In the genomic region with DNA sequence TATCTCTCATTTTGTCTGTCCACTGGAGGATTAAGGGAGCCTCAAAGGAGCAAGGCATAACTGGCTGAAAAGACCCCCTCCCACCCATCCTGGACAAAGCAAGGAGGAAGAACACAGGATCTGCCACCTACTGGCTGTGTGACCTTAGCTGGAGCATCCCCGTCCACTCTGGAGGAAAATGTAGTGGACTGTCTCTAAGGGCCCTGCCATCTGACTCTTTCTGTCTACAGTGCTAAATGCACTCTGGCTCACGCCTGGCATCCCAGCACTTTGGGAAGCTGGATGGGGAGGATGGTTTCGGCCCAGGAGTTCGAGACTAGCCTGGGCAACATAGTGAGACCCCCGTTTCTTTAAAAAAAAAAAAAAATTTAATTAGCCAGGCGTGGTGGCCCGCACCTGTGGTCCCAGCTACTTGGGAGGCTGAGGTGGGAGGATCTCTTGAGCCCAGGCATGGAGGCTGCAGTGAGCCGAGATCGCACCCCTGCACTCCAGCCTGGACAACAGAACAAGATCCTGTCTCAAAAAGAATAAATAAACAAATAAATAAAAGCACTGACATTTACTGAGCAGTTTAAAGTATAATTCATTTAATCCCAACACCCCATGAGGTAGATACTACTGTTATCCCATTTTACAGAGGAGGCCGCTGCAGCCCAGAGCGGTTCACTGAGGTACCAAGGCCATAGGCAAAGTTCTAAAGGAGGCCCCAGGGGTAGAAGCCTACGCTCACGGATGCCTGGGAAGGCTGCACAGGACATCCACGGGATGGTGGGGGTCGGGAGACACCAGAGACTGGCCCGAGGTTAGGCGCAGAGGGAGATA, we compare ENCODE assay signal across 7 cellular contexts. TPM values are rescaled to one million over a fixed set of nuclear protein-coding genes. Genes with fewer than 3 reads are reported as not detected.
DNase-seq lines count a peak whose midpoint lies in the region; ATAC-seq and TF ChIP-seq lines count a peak whose summit lies in the region.

No MANE protein-coding gene starts in this region.

- H3K27ac ChIP-seq in GM23248 (peak overlapping the region; percentile 97), RWPE2 (ENCODE audit: poor library complexity, severe bottlenecking) (peak overlapping the region; percentile 92), esophagus (ENCODE audit: low read depth in 2 of 2, low read length in 1 of 2) (peak overlapping the region; percentile 85 to 89), neuronal stem cell (replicated peaks; ENCODE audit: low read length) (no peak overlapping the region)

- peak overlapping the region; percentile 93 for H3K18ac ChIP-seq in neuronal stem cell (ENCODE audit: low read length)

- H4K8ac ChIP-seq in neuronal stem cell (ENCODE audit: low read depth, low read length): no peak overlapping the region

- H3K4me2 ChIP-seq in GM23248 (ENCODE audit: unreplicated experiment) (peak overlapping the region; percentile 82), neuronal stem cell (ENCODE audit: insufficient read depth, low read length, poor library complexity, severe bottlenecking) (peak overlapping the region; percentile 79)

- no peaks in the 10 kb centered on the region for H3K79me1 ChIP-seq in neuronal stem cell (ENCODE audit: low read depth, low read length)

- peak; percentile 25 for TF ChIP-seq CTCF in RWPE2 (IDR thresholded peaks at IDR 0.05; ENCODE audit: poor library complexity, severe bottlenecking)

- H3K4me3 ChIP-seq in GM23248 (peak overlapping the region; percentile 85), RWPE2 (ENCODE audit: severe bottlenecking) (peak overlapping the region; percentile 86), esophagus (ENCODE audit: low read depth in 1 of 2, low read length in 2 of 2) (peak overlapping the region; percentile 80 to 82), neuronal stem cell (ENCODE audit: low read length in 2 of 2) (peak overlapping the region; percentile 89 to 94)

- peak overlapping the region; percentile 36 for H2AK5ac ChIP-seq in neuronal stem cell (ENCODE audit: low read depth, low read length)

- H2BK15ac ChIP-seq in neuronal stem cell (ENCODE audit: low read length): no peak overlapping the region

- H3K36me3 ChIP-seq in GM23248 (ENCODE audit: low read depth): no peaks in the 10 kb centered on the region
- H3K36me3 ChIP-seq in RWPE2 (ENCODE audit: low read depth): peaks cover 13% of the 10 kb centered on the region
- H3K36me3 ChIP-seq in esophagus (ENCODE audit: control insufficient read depth in 2 of 2, insufficient read depth in 2 of 2, low read length in 1 of 2): no peaks in the 10 kb centered on the region
- no peaks in the 10 kb centered on the region for H3K36me3 ChIP-seq in neuronal stem cell (replicated peaks in 1 of 2; ENCODE audit: control insufficient read depth in 2 of 2, insufficient read depth in 2 of 2, low read length in 2 of 2)

- no peaks in the 10 kb centered on the region for H3K9me2 ChIP-seq in GM23248 (ENCODE audit: insufficient read depth)

- H3K9me3 ChIP-seq in GM23248 (ENCODE audit: low read depth) (no peaks in the 10 kb centered on the region), RWPE2 (ENCODE audit: severe bottlenecking) (no peaks in the 10 kb centered on the region), esophagus (ENCODE audit: control insufficient read depth in 2 of 2, insufficient read depth in 1 of 2, low read depth in 1 of 2, low read length in 1 of 2) (no peaks in the 10 kb centered on the region), neuronal stem cell (replicated peaks in 1 of 2; ENCODE audit: control insufficient read depth in 2 of 2, insufficient read depth in 1 of 2, low read depth in 1 of 2, low read length in 2 of 2) (no peaks in the 10 kb centered on the region)

- peaks cover 41% of the 10 kb centered on the region for H3F3A ChIP-seq in GM23248 (ENCODE audit: insufficient read depth)

- peak overlapping the region; percentile 91 for H3K14ac ChIP-seq in neuronal stem cell (ENCODE audit: low read length)

- H3K9ac ChIP-seq in GM23248 (peak overlapping the region; percentile 86), neuronal stem cell (ENCODE audit: low read depth, low read length, poor library complexity) (peak overlapping the region; percentile 94)

- DNase-seq in GM23248 (peak; percentile 45), RWPE2 (ENCODE audit: low spot score) (no peak), neuronal stem cell (ENCODE audit: low spot score) (no peak), iPS-NIHi7 (ENCODE audit: extremely low spot score) (no peak)

- H2BK12ac ChIP-seq in neuronal stem cell (ENCODE audit: low read length): no peak overlapping the region

- peak overlapping the region; percentile 91 for H2BK5ac ChIP-seq in neuronal stem cell (ENCODE audit: low read length)

- ATAC-seq in RWPE2 (ENCODE audit: low read depth) (peak; percentile 4), GM21381 (IDR thresholded peaks at IDR 0.05; ENCODE audit: unreplicated experiment) (no peak), HG03159 (IDR thresholded peaks at IDR 0.05; ENCODE audit: unreplicated experiment) (no peak)

- H3K23ac ChIP-seq in neuronal stem cell (ENCODE audit: low read depth, low read length, poor library complexity): peak overlapping the region; percentile 83

- H3K4ac ChIP-seq in neuronal stem cell (ENCODE audit: low read length): no peak overlapping the region

- in situ Hi-C loops in GM23248 (cut with MboI): no loop called here

- peak overlapping the region; percentile 62 for H2AFZ ChIP-seq in GM23248
- peak overlapping the region; percentile 99 for H2AFZ ChIP-seq in neuronal stem cell (ENCODE audit: low read length)

- H3K27me3 ChIP-seq in GM23248 (replicated peaks; ENCODE audit: insufficient read depth): no peaks in the 10 kb centered on the region
- no peaks in the 10 kb centered on the region for H3K27me3 ChIP-seq in RWPE2 (ENCODE audit: insufficient read depth, poor library complexity, severe bottlenecking)
- no peaks in the 10 kb centered on the region for H3K27me3 ChIP-seq in esophagus (ENCODE audit: control insufficient read depth in 1 of 2, insufficient read depth in 2 of 2, low read length in 2 of 2)
- peaks cover 0 to 19% (median 0%) of the 10 kb centered on the region in 3 experiments for H3K27me3 ChIP-seq in neuronal stem cell (ENCODE audit: control insufficient read depth in 3 of 3, insufficient read depth in 3 of 3, low read depth in 1 of 3, low read length in 3 of 3)

- H4K20me1 ChIP-seq in GM23248 (ENCODE audit: insufficient read depth): no peaks in the 10 kb centered on the region

- no peak overlapping the region for H4K91ac ChIP-seq in neuronal stem cell (ENCODE audit: low read depth, low read length, poor library complexity)

- H3K79me2 ChIP-seq in GM23248 (ENCODE audit: insufficient read depth): peaks cover 52% of the 10 kb centered on the region

- H3K4me1 ChIP-seq in GM23248 (ENCODE audit: insufficient read depth): peaks cover 40% of the 10 kb centered on the region
- peaks cover 36% of the 10 kb centered on the region for H3K4me1 ChIP-seq in RWPE2 (ENCODE audit: insufficient read depth, poor library complexity, severe bottlenecking)
- peaks cover 0 to 5% of the 10 kb centered on the region in 2 donors for H3K4me1 ChIP-seq in esophagus (ENCODE audit: control insufficient read depth in 2 of 2, insufficient read depth in 2 of 2, low read length in 1 of 2)
- H3K4me1 ChIP-seq in neuronal stem cell (ENCODE audit: control insufficient read depth in 2 of 2, insufficient read depth in 1 of 2, low read depth in 1 of 2, low read length in 2 of 2): peaks cover 13 to 14% of the 10 kb centered on the region in 2 donors

- 14 to 15% methylated on average over 17 of the region's 17 CpGs for WGBS in GM23248 (ENCODE audit: low coverage in 1 of 2, low lambda C conversion rate in 2 of 2, missing lambda C conversion rate in 2 of 2), 2 experiments
- WGBS in esophagus, 2 donors: 33 to 40% methylated on average over 17 of the region's 17 CpGs
- WGBS in neuronal stem cell (ENCODE audit: extremely low coverage in 2 of 2, insufficient read length in 2 of 2, insufficient replicate concordance in 1 of 2), 2 donors: no CpG with 5 or more reads among the region's 17 CpGs

- H2BK120ac ChIP-seq in neuronal stem cell (ENCODE audit: low read depth, low read length): no peak overlapping the region

RNA-seq across cellular contexts. Expression of a gene that starts 1.1 kb away (rescaled TPM):
- total RNA-seq in GM23248 (2014; rRNA removed; shearing (Covaris generic)): 40.5 and 42.0 TPM in 2 replicates
- polyA plus RNA-seq in GM23248 (2016; fragmentation: Nextera tagmentation; extraction: Ambion mirVana) (11.1 and 13.5 TPM in 2 replicates), esophagus (1 to 10 TPM; 5.1 to 7.0 TPM)
- 8.2 TPM for polyA plus RNA-seq in neuronal stem cell (2013, experiment 1 of 2)
- 8.4 TPM for polyA plus RNA-seq in neuronal stem cell (2013, experiment 2 of 2)

RNA-seq across cellular contexts. Expression of a gene that starts 15.9 kb away (rescaled TPM):
- total RNA-seq in GM23248 (2014; rRNA removed; shearing (Covaris generic)): not detected in 2 replicates
- polyA plus RNA-seq in GM23248 (2016; fragmentation: Nextera tagmentation; extraction: Ambion mirVana): not detected in 2 replicates
- polyA plus RNA-seq in esophagus: not detected
- not detected for polyA plus RNA-seq in neuronal stem cell (2013, experiment 1 of 2)
- polyA plus RNA-seq in neuronal stem cell (2013, experiment 2 of 2): not detected

RNA-seq across cellular contexts. Expression of a gene that starts 54.8 kb away (rescaled TPM):
- 1.4 and 3.4 TPM in 2 replicates for total RNA-seq in GM23248 (2014; rRNA removed; shearing (Covaris generic))
- polyA plus RNA-seq in GM23248 (2016; fragmentation: Nextera tagmentation; extraction: Ambion mirVana): 2.3 and 2.9 TPM in 2 replicates
- 1 to 10 TPM in 1 of 2 donors, under 1 TPM in 1; 0.49 to 2.6 TPM for polyA plus RNA-seq in esophagus
- 47.7 TPM for polyA plus RNA-seq in neuronal stem cell (2013, experiment 1 of 2)
- polyA plus RNA-seq in neuronal stem cell (2013, experiment 2 of 2): 46.0 TPM
